ENCODE assay signal across 20 cellular contexts in the genomic region with DNA sequence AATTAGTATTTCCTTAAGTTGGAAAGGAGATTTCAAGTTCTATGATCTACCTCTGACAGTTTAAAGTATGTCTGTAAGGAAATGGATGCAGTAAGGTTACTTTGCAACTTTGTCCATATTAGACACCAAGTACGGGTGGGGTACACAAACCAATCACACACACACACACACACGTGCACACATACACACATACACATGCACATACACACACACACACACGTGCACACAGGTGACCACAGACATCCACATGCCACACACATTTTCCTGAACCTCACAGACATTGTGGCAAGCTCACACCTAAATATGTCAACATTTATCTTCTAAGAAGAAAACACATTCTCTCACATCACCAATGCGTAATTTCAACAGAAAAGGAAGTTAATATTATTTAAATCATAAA.
DNase-seq lines count a peak whose midpoint lies in the region; ATAC-seq, FAIRE-seq and TF ChIP-seq lines count a peak whose summit lies in the region.
"Had no signal": no experiment of that assay in that cellular context is flagged by ENCODE, and none has a peak within 500 bp of the region (broad histone marks: within the 10 kb centered on the region; RNA-seq: fewer than 3 reads in every experiment).

No MANE protein-coding gene starts in this region.

- H3K36me3 ChIP-seq in HepG2 (replicated peaks in 1 of 2; ENCODE audit: control insufficient read depth in 1 of 2, insufficient read depth in 2 of 2, low read length in 2 of 2) (no peaks in the 10 kb centered on the region), right lobe of liver (no peaks in the 10 kb centered on the region), neuronal stem cell (replicated peaks in 1 of 2; ENCODE audit: control insufficient read depth in 2 of 2, insufficient read depth in 2 of 2, low read length in 2 of 2) (no peaks in the 10 kb centered on the region)

- FAIRE-seq in HepG2 (lab: Jason Lieb, UNC) (no peak), HTR-8/SVneo (lab: Jason Lieb, UNC) (peak; percentile 72)
- FAIRE-seq: A549, D721Med, GM12891, GM19239 had no signal

- no peak overlapping the region for H2AK5ac ChIP-seq in neuronal stem cell (ENCODE audit: low read depth, low read length)

- no peak overlapping the region for H3K23ac ChIP-seq in neuronal stem cell (ENCODE audit: low read depth, low read length, poor library complexity)

- H3K4me2 ChIP-seq in HepG2 (ENCODE audit: low read depth, low read length) (no peak overlapping the region), neuronal stem cell (ENCODE audit: insufficient read depth, low read length, poor library complexity, severe bottlenecking) (no peak overlapping the region)
- H3K4me2 ChIP-seq: A549 had no signal

- no peak for TF ChIP-seq RAD21 in HepG2 (CRISPR knock-in tag; IDR thresholded peaks at IDR 0.05)

- no peaks in the 10 kb centered on the region for H4K20me1 ChIP-seq in HepG2 (ENCODE audit: insufficient read depth, low read length)

- peaks cover 3 to 20% of the 10 kb centered on the region in 2 experiments; a peak in 2 of 5 replicates for H3K27me3 ChIP-seq in HepG2 (ENCODE audit: control insufficient read depth in 1 of 2, insufficient read depth in 2 of 2, low read length in 2 of 2)
- H3K27me3 ChIP-seq in right lobe of liver, result no peaks in the 10 kb centered on the region
- peaks cover 0 to 1% (median 0%) of the 10 kb centered on the region in 3 experiments for H3K27me3 ChIP-seq in neuronal stem cell (ENCODE audit: control insufficient read depth in 3 of 3, insufficient read depth in 3 of 3, low read depth in 1 of 3, low read length in 3 of 3)

- H3K4me3 ChIP-seq in HepG2 (replicated peaks in 1 of 3; ENCODE audit: insufficient read depth in 1 of 3, low read depth in 2 of 3, low read length in 3 of 3), result no peak overlapping the region
- H3K4me3 ChIP-seq in right lobe of liver, result no peak overlapping the region
- peak overlapping the region in 1 of 2 donors; percentile 46 for H3K4me3 ChIP-seq in neuronal stem cell (ENCODE audit: low read length in 2 of 2)
- H3K4me3 ChIP-seq: A549 had no signal

- no peaks in the 10 kb centered on the region for H3K79me2 ChIP-seq in HepG2 (ENCODE audit: insufficient read depth, low read length)

- WGBS in HepG2 (ENCODE audit: low lambda C conversion rate), result 12% methylated on average over 4 of the region's 4 CpGs
- WGBS in right lobe of liver (ENCODE audit: insufficient coverage, low coverage, low lambda C conversion rate, missing lambda C conversion rate), result 72% methylated on average over 3 of the region's 4 CpGs
- WGBS in neuronal stem cell (ENCODE audit: extremely low coverage in 2 of 2, insufficient read length in 2 of 2, insufficient replicate concordance in 1 of 2), 2 donors, result no CpG with 5 or more reads among the region's 4 CpGs

- ATAC-seq in HepG2, result no peak
- ATAC-seq in right lobe of liver, result no peak
- ATAC-seq in omental fat pad (ENCODE audit: low FRiP score), result no peak
- ATAC-seq: A549; CD8-positive, alpha-beta T cell had no signal

- no peaks in the 10 kb centered on the region for H3K9me3 ChIP-seq in HepG2 (ENCODE audit: low read length)
- no peaks in the 10 kb centered on the region for H3K9me3 ChIP-seq in right lobe of liver
- H3K9me3 ChIP-seq in neuronal stem cell (replicated peaks in 1 of 2; ENCODE audit: control insufficient read depth in 2 of 2, insufficient read depth in 1 of 2, low read depth in 1 of 2, low read length in 2 of 2), result peaks cover 0 to 1% of the 10 kb centered on the region in 2 donors
- H3K9me3 ChIP-seq: A549, Caco-2 had no signal

- H3K18ac ChIP-seq in neuronal stem cell (ENCODE audit: low read length), result no peak overlapping the region

- TF ChIP-seq POLR2A in HepG2 (IDR thresholded peaks at IDR 0.05; ENCODE audit: insufficient read depth in 1 of 2, low read depth in 2 of 2, low read length in 2 of 2) (no peak), right lobe of liver (IDR thresholded peaks at IDR 0.05) (no peak)

- POLR2A ChIA-PET in HepG2 (lab: Yijun Ruan, JAX), result no interaction called here

- no peaks in the 10 kb centered on the region for H3K79me1 ChIP-seq in neuronal stem cell (ENCODE audit: low read depth, low read length)

- DNase-seq in HepG2 (ENCODE audit: low spot score) (no peak), right lobe of liver (no peak), HTR-8/SVneo (ENCODE audit: insufficient read length, low spot score) (no peak), neuronal stem cell (ENCODE audit: low spot score) (no peak), NCI-H1436 treated with DMSO at 0.1 percent for 48 hours (lab: John Stamatoyannopoulos, UW) (no peak), omental fat pad (ENCODE audit: low spot score) (no peak), T1000 (lab: John Stamatoyannopoulos, UW) (no peak)
- DNase-seq: AML-193; Caco-2; Calu3; CD4-positive, alpha-beta T cell; CD8-positive, alpha-beta T cell; DMS79 treated with DMSO at 0.1 percent for 48 hours; GF-D8 had no signal

- CTCF ChIA-PET in HepG2 (lab: Yijun Ruan, JAX; ENCODE audit: low intra/inter-chr PET ratio, low total read pairs), result no interaction called here

- TF ChIP-seq CTCF in HepG2 (CRISPR knock-in tag; IDR thresholded peaks at IDR 0.05), result no peak
- no peak for TF ChIP-seq CTCF in right lobe of liver (IDR thresholded peaks at IDR 0.05)
- no peak for TF ChIP-seq CTCF in omental fat pad (IDR thresholded peaks at IDR 0.05)

- H2BK12ac ChIP-seq in neuronal stem cell (ENCODE audit: low read length), result no peak overlapping the region

- no peak overlapping the region for H2BK15ac ChIP-seq in neuronal stem cell (ENCODE audit: low read length)

- H3K4ac ChIP-seq in neuronal stem cell (ENCODE audit: low read length), result no peak overlapping the region

- H2AFZ ChIP-seq in HepG2 (ENCODE audit: low read length) (no peak overlapping the region), neuronal stem cell (ENCODE audit: low read length) (no peak overlapping the region)

- TF ChIP-seq EP300 in HepG2 (IDR thresholded peaks at IDR 0.05; ENCODE audit: low read depth in 2 of 2, low read length in 2 of 2), result no peak
- TF ChIP-seq EP300 in HepG2 (CRISPR knock-in tag; IDR thresholded peaks at IDR 0.05; ENCODE audit: borderline replicate concordance), result no peak

- no peak overlapping the region for H2BK5ac ChIP-seq in neuronal stem cell (ENCODE audit: low read length)

- H4K91ac ChIP-seq in neuronal stem cell (ENCODE audit: low read depth, low read length, poor library complexity), result no peak overlapping the region

- H3K9ac ChIP-seq in HepG2 (ENCODE audit: insufficient read depth, low read depth, low read length) (no peak overlapping the region), neuronal stem cell (ENCODE audit: low read depth, low read length, poor library complexity) (peak overlapping the region; percentile 26)

- no peak overlapping the region for H2BK120ac ChIP-seq in neuronal stem cell (ENCODE audit: low read depth, low read length)

- BruUV-seq in HepG2 (replicated peaks; lab: Mats Ljungman, UMichigan), result no TSS peak

- H4K8ac ChIP-seq in neuronal stem cell (ENCODE audit: low read depth, low read length), result no peak overlapping the region

- intact Hi-C loops in HepG2 (cut with micrococcal nuclease; ENCODE audit: unreplicated experiment), result no loop called here
- intact Hi-C loops in right lobe of liver (cut with DNase I), result no loop called here

- no peak overlapping the region for H3K14ac ChIP-seq in neuronal stem cell (ENCODE audit: low read length)

- in situ Hi-C loops in HepG2 (cut with HindIII; ENCODE audit: extremely low pct_ligation_motif_present, low pct_unique_long_range_greater_than_20kb), result no loop called here

- H3K27ac ChIP-seq in HepG2 (ENCODE audit: extremely low read length, insufficient read depth, low read length) (no peak overlapping the region), right lobe of liver (no peak overlapping the region), neuronal stem cell (replicated peaks; ENCODE audit: low read length) (no peak overlapping the region)
- H3K27ac ChIP-seq: 22Rv1, A549, C4-2B had no signal

- H3K4me1 ChIP-seq in HepG2 (ENCODE audit: insufficient read depth, low read length) (no peaks in the 10 kb centered on the region), right lobe of liver (no peaks in the 10 kb centered on the region), neuronal stem cell (ENCODE audit: control insufficient read depth in 2 of 2, insufficient read depth in 1 of 2, low read depth in 1 of 2, low read length in 2 of 2) (no peaks in the 10 kb centered on the region)
- H3K4me1 ChIP-seq: A549, Caco-2 had no signal

TF ChIP-seq in HepG2, 621 proteins besides CTCF, POLR2A, EP300 and RAD21:
- TF ChIP-seq, protein P1, sequence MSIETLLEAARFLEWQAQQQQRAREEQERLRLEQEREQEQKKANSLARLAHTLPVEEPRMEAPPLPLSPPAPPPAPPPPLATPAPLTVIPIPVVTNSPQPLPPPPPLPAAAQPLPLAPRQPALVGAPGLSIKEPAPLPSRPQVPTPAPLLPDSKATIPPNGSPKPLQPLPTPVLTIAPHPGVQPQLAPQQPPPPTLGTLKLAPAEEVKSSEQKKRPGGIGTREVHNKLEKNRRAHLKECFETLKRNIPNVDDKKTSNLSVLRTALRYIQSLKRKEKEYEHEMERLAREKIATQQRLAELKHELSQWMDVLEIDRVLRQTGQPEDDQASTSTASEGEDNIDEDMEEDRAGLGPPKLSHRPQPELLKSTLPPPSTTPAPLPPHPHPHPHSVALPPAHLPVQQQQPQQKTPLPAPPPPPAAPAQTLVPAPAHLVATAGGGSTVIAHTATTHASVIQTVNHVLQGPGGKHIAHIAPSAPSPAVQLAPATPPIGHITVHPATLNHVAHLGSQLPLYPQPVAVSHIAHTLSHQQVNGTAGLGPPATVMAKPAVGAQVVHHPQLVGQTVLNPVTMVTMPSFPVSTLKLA (IDR thresholded peaks at IDR 0.05), result peak; percentile 95
- TF ChIP-seq BHLHE40 (IDR thresholded peaks at IDR 0.05; ENCODE audit: low read length) (no peak), CREB1 (IDR thresholded peaks at IDR 0.05) (no peak), CREB1 (CRISPR knock-in tag; IDR thresholded peaks at IDR 0.05) (no peak), ZNF660 (CRISPR knock-in tag; IDR thresholded peaks at IDR 0.05; ENCODE audit: borderline replicate concordance, low read depth) (no peak)
